1 cellular context compared by ENCODE assay signal in the genomic region with DNA sequence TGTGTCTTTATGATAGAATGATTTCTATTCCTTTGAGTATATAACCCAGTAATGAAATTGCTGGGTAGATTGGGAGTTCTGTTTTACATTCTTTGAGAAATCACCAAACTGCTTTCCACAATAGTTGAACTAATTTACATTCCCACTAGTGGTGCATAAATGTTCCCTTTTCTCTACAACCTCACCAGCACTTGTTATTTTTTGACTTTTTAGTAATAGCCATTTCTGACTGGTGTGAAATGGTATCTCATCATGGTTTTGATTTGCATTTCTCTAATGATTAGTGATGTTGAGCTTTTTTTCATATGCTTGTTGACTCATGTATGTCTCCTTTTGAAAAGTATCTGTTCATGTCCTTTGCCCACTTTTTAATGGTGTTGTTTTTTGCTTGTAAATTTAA.
TF ChIP-seq lines count a peak whose summit lies in the region.
"Not testable (repeated sequence)": the region's sequence is repeated elsewhere in the genome, so short reads cannot be mapped to it uniquely, and the experiment has no call there.

No MANE protein-coding gene starts in this region.

- not testable (repeated sequence) for H3K9me3 ChIP-seq in HEK293 (ENCODE audit: control insufficient read depth, insufficient read depth, low read depth, low read length)

- CTCF ChIA-PET in HEK293 (lab: Yijun Ruan, JAX), result not testable (repeated sequence)

- POLR2A ChIA-PET in HEK293 (lab: Yijun Ruan, JAX), result not testable (repeated sequence)

- not testable (repeated sequence) for H3K4me3 ChIP-seq in HEK293 (ENCODE audit: low read depth, low read length)

- H3K27ac ChIP-seq in HEK293 (ENCODE audit: extremely low read depth, low read depth, low read length), result not testable (repeated sequence)

- TF ChIP-seq CTCF in HEK293 (tag by site-specific recombination; IDR thresholded peaks at IDR 0.05), result not testable (repeated sequence)

- H3K36me3 ChIP-seq in HEK293 (ENCODE audit: control insufficient read depth in 2 of 2, insufficient read depth in 1 of 2, low read length in 2 of 2), result not testable (repeated sequence)

- not testable (repeated sequence) for H3K4me1 ChIP-seq in HEK293 (ENCODE audit: control insufficient read depth, insufficient read depth, low read length)

TF ChIP-seq in HEK293, 187 proteins besides CTCF, POLR2A, EP300 and RAD21:
- TF ChIP-seq ZNF184 (tag by site-specific recombination; IDR thresholded peaks at IDR 0.05), result peak; percentile 92
TF ChIP-seq in HEK293: peak in this region for 1; not testable (repeated sequence) for 186.
